Comparison of ENCODE assay signal across 8 cellular contexts in genomic region chr3:53046171-53047170, GRCh38. TPM values are rescaled to one million over a fixed set of nuclear protein-coding genes. Genes with fewer than 3 reads are reported as not detected.
A peak's percentile ranks its signal among the peaks of the same experiment; 100 is the strongest.
DNase-seq lines count a peak whose midpoint lies in the region; ATAC-seq and TF ChIP-seq lines count a peak whose summit lies in the region.

No MANE protein-coding gene starts in this region.

- POLR2A ChIA-PET in PC-9 (lab: Charles Lee; ENCODE audit: unreplicated experiment), result interaction anchor here (0.5 to 0.6 kb wide), 2 partner anchors 135 to 343 kb away, joined by 3 to 11 read pairs; no protein-coding TSS in a partner anchor

- H3K27ac ChIP-seq in PC-9, result no peak overlapping the region
- H3K27ac ChIP-seq in thymus (ENCODE audit: low read depth), result peak overlapping the region; percentile 60

- no peaks in the 10 kb centered on the region for H3K9me2 ChIP-seq in PC-9 (ENCODE audit: insufficient read depth)

- intact Hi-C loops in PC-9 (cut with micrococcal nuclease; ENCODE audit: unreplicated experiment), result loop anchor here (10.0 kb wide), 1 partner anchor 112 kb away; no protein-coding TSS in a partner anchor

- ATAC-seq in HG03039 (IDR thresholded peaks at IDR 0.05; ENCODE audit: unreplicated experiment) (peak; percentile 26), omental fat pad (ENCODE audit: low FRiP score) (peak; percentile 42)

- H3K36me3 ChIP-seq in PC-9 (ENCODE audit: low read depth) (no peaks in the 10 kb centered on the region), thymus (ENCODE audit: control insufficient read depth, insufficient read depth) (no peaks in the 10 kb centered on the region)

- 4% methylated on average over 113 of the region's 113 CpGs for WGBS in thymus

- H3K4me1 ChIP-seq in PC-9 (replicated peaks; ENCODE audit: insufficient read depth) (peaks cover 15% of the 10 kb centered on the region), thymus (ENCODE audit: control insufficient read depth, insufficient read depth, low read length) (peaks cover 4% of the 10 kb centered on the region)

- CTCF ChIA-PET in PC-9 (lab: Charles Lee), result interaction anchor here (0.6 to 0.7 kb wide), 2 partner anchors 19 to 475 kb away, joined by 3 to 9 read pairs; no protein-coding TSS in a partner anchor

- H3K4me2 ChIP-seq in PC-9, result peak overlapping the region; percentile 62

- peaks cover 33% of the 10 kb centered on the region for H3K79me2 ChIP-seq in PC-9 (ENCODE audit: low read depth)

- BruUV-seq in PC-9 (replicated peaks; lab: Mats Ljungman, UMichigan), result TSS peak; percentile 42

- H3K27me3 ChIP-seq in PC-9 (ENCODE audit: insufficient read depth, low read depth) (no peaks in the 10 kb centered on the region), thymus (ENCODE audit: control insufficient read depth, insufficient read depth) (peaks cover 25% of the 10 kb centered on the region)

- H3K4me3 ChIP-seq in PC-9 (peak overlapping the region; percentile 81; the same call in 1 of the 2 replicates), thymus (ENCODE audit: low read length) (peak overlapping the region; percentile 74)

- peaks cover 16% of the 10 kb centered on the region; the same call in 1 of the 2 replicates for H3F3A ChIP-seq in PC-9 (ENCODE audit: insufficient read depth, low read depth)

- TF ChIP-seq CTCF in PC-9 (conservative IDR thresholded peaks at IDR 0.05) (no peak), omental fat pad (IDR thresholded peaks at IDR 0.05) (no peak)

- H4K20me1 ChIP-seq in PC-9 (ENCODE audit: insufficient read depth), result no peaks in the 10 kb centered on the region

- H3K9me3 ChIP-seq in PC-9 (ENCODE audit: insufficient read depth, low read depth), result no peaks in the 10 kb centered on the region
- H3K9me3 ChIP-seq in thymus (ENCODE audit: control insufficient read depth), result no peaks in the 10 kb centered on the region

- DNase-seq in NCI-H1417 (lab: John Stamatoyannopoulos, UW) (peak in 2 of 3 experiments; percentile 62 to 75), NCI-H1417 treated with DMSO at 0.1 percent for 48 hours (lab: John Stamatoyannopoulos, UW) (no peak), PC-9 (peak in 1 of 2 experiments; percentile 44), germinal center (ENCODE audit: low spot score) (peak; percentile 76), omental fat pad (ENCODE audit: low spot score) (no peak)
- DNase-seq in activated T-helper 9 cell treated with anti-CD3 and anti-CD28 coated beads, Interleukin-2, amount 50 U/mL, for 16 hours (ENCODE audit: low read depth), result peak; percentile 56

- peak overlapping the region; percentile 70 for H2AFZ ChIP-seq in PC-9

RNA-seq across cellular contexts. Expression of gene SFMBT1, which starts 0.6 kb away (rescaled TPM):
- 14.3 and 15.2 TPM in 2 replicates for total RNA-seq in PC-9 (2021)
- total RNA-seq in omental fat pad, result 10 to 100 TPM in 1 of 4 donors, 1 to 10 TPM in 3; 6.5 to 15.3 (median 8.7) TPM
- 6.2 TPM for polyA plus RNA-seq in thymus

Comparison
In these comparisons a context has a peak if more than half of its experiments do, and no peak if none do; other contexts are left out.
1. DNase-seq: peak in NCI-H1417 (2 of 3), activated T-helper 9 cell treated with anti-CD3 and anti-CD28 coated beads, Interleukin-2, amount 50 U/mL, for 16 hours (single experiment) and germinal center (single experiment); none in NCI-H1417 treated with DMSO at 0.1 percent for 48 hours (single experiment) and omental fat pad (single experiment).